In genomic region chr1:70910013-70910412, GRCh38 we compare ENCODE assay signal across 19 cellular contexts.
DNase-seq lines count a peak whose midpoint lies in the region; ATAC-seq and TF ChIP-seq lines count a peak whose summit lies in the region.
"Had no signal": no experiment of that assay in that cellular context is flagged by ENCODE, and none has a peak within 500 bp of the region (broad histone marks: within the 10 kb centered on the region; RNA-seq: fewer than 3 reads in every experiment).

No MANE protein-coding gene starts in this region.

- no peak for DNase-seq in activated naive CD4-positive, alpha-beta T cell treated with anti-CD3 and anti-CD28 coated beads, Interleukin-2, amount 50 U/mL, for 72 hours (ENCODE audit: low spot score in 2 of 2)
- DNase-seq in activated naive CD4-positive, alpha-beta T cell treated with anti-CD3 and anti-CD28 coated beads for 36 hours = no peak
- peak; percentile 85 for DNase-seq in Jurkat, Clone E6-1 (ENCODE audit: low read depth, low spot score)
- no peak for DNase-seq in Right ventricle myocardium superior
- DNase-seq in stimulated activated CD8-positive, alpha-beta memory T cell treated with anti-CD3 and anti-CD28 coated beads, Interleukin-4, amount 100 ng/mL, for 48 hours = no peak
- no peak for DNase-seq in NCI-H1417 (lab: John Stamatoyannopoulos, UW)
- no peak for DNase-seq in type B pancreatic cell (ENCODE audit: extremely low spot score, unreplicated experiment)
- DNase-seq: activated naive CD8-positive, alpha-beta T cell treated with anti-CD3 and anti-CD28 coated beads, Interleukin-2, amount 50 U/mL, for 24 hours; cerebellar nuclear complex; GOT3; hippocampal formation; lower lobe of right lung; MG63; NCI-H2227 treated with DMSO at 0.1 percent for 48 hours; spleen; T1000; transverse colon had no signal

- intact Hi-C loops in activated naive CD4-positive, alpha-beta T cell treated with anti-CD3 and anti-CD28 coated beads for 36 hours (cut with micrococcal nuclease) = no loop called here
- intact Hi-C loops in Right ventricle myocardium superior (cut with DNase I) = no loop called here

- H3K36me3 Mint-ChIP-seq in activated naive CD4-positive, alpha-beta T cell treated with anti-CD3 and anti-CD28 coated beads, Interleukin-2, amount 50 U/mL, for 72 hours = no peaks in the 10 kb centered on the region
- no peaks in the 10 kb centered on the region for H3K36me3 Mint-ChIP-seq in activated naive CD4-positive, alpha-beta T cell treated with anti-CD3 and anti-CD28 coated beads for 36 hours (ENCODE audit: low read depth)
- H3K36me3 Mint-ChIP-seq in type B pancreatic cell = no peaks in the 10 kb centered on the region

- no peak overlapping the region for H3K4me3 Mint-ChIP-seq in activated naive CD4-positive, alpha-beta T cell treated with anti-CD3 and anti-CD28 coated beads for 36 hours
- no peak overlapping the region for H3K4me3 Mint-ChIP-seq in type B pancreatic cell
- H3K4me3 Mint-ChIP-seq: activated naive CD8-positive, alpha-beta T cell treated with anti-CD3 and anti-CD28 coated beads, Interleukin-2, amount 50 U/mL, for 24 hours had no signal

- peak; percentile 33 to 63 for ATAC-seq in activated naive CD4-positive, alpha-beta T cell treated with anti-CD3 and anti-CD28 coated beads, Interleukin-2, amount 50 U/mL, for 72 hours
- ATAC-seq in HG02623 (IDR thresholded peaks at IDR 0.05; ENCODE audit: unreplicated experiment) (peak; percentile 80), Right ventricle myocardium superior (ENCODE audit: poor library complexity) (no peak)
- ATAC-seq: activated naive CD8-positive, alpha-beta T cell treated with anti-CD3 and anti-CD28 coated beads, Interleukin-2, amount 50 U/mL, for 24 hours; lower lobe of right lung; Panc1 had no signal

- 0 out of 2 replicates have a peak overlapping the region, but pooled peaks have one; percentile 3 for H3K4me3 ChIP-seq in Jurkat, Clone E6-1 (ENCODE audit: low read length)
- H3K4me3 ChIP-seq: lower lobe of right lung, MG63, spleen, transverse colon had no signal

- TF ChIP-seq CTCF in type B pancreatic cell (conservative IDR thresholded peaks at IDR 0.05) = no peak

- H3K27ac Mint-ChIP-seq in activated naive CD4-positive, alpha-beta T cell treated with anti-CD3 and anti-CD28 coated beads, Interleukin-2, amount 50 U/mL, for 72 hours = no peak overlapping the region
- H3K27ac Mint-ChIP-seq in activated naive CD4-positive, alpha-beta T cell treated with anti-CD3 and anti-CD28 coated beads for 36 hours = no peak overlapping the region
- no peak overlapping the region for H3K27ac Mint-ChIP-seq in type B pancreatic cell
- H3K27ac Mint-ChIP-seq: activated naive CD8-positive, alpha-beta T cell treated with anti-CD3 and anti-CD28 coated beads, Interleukin-2, amount 50 U/mL, for 24 hours had no signal

- CTCF ChIA-PET in activated naive CD4-positive, alpha-beta T cell treated with anti-CD3 and anti-CD28 coated beads for 36 hours (lab: Charles Lee) = no interaction called here

- no peaks in the 10 kb centered on the region for H3K27me3 Mint-ChIP-seq in activated naive CD4-positive, alpha-beta T cell treated with anti-CD3 and anti-CD28 coated beads for 36 hours (ENCODE audit: low read depth)
- no peaks in the 10 kb centered on the region for H3K27me3 Mint-ChIP-seq in type B pancreatic cell
- H3K27me3 Mint-ChIP-seq: activated naive CD8-positive, alpha-beta T cell treated with anti-CD3 and anti-CD28 coated beads, Interleukin-2, amount 50 U/mL, for 24 hours had no signal

- no peaks in the 10 kb centered on the region for H3K4me1 Mint-ChIP-seq in activated naive CD4-positive, alpha-beta T cell treated with anti-CD3 and anti-CD28 coated beads for 36 hours (ENCODE audit: low read depth)
- no peaks in the 10 kb centered on the region for H3K4me1 Mint-ChIP-seq in type B pancreatic cell (ENCODE audit: unreplicated experiment)

- peaks cover 0 to 4% of the 10 kb centered on the region in 2 donors for H3K9me3 Mint-ChIP-seq in activated naive CD4-positive, alpha-beta T cell treated with anti-CD3 and anti-CD28 coated beads, Interleukin-2, amount 50 U/mL, for 72 hours
- no peaks in the 10 kb centered on the region for H3K9me3 Mint-ChIP-seq in activated naive CD4-positive, alpha-beta T cell treated with anti-CD3 and anti-CD28 coated beads for 36 hours
- H3K9me3 Mint-ChIP-seq in type B pancreatic cell = no peaks in the 10 kb centered on the region
